Comparison of ENCODE assay signal across 8 cellular contexts in genomic region chr6:2989332-2990178, GRCh38. TPM values are rescaled to one million over a fixed set of nuclear protein-coding genes. Genes with fewer than 3 reads are reported as not detected.
DNase-seq lines count a peak whose midpoint lies in the region; ATAC-seq and TF ChIP-seq lines count a peak whose summit lies in the region.

No MANE protein-coding gene starts in this region.

- ATAC-seq in GM21723 (IDR thresholded peaks at IDR 0.05; ENCODE audit: unreplicated experiment): peak; percentile 70
- peak; percentile 69 to 72 for ATAC-seq in activated T-cell treated with anti-CD3 and anti-CD28 coated beads, Interleukin-2, amount 50 U/mL, for 4 hours
- ATAC-seq in stimulated activated effector memory CD8-positive, alpha-beta T cell treated with anti-CD3 and anti-CD28 coated beads, Interleukin-12 subunit alpha, Interleukin-12 subunit beta, amount 100 ng/mL, for 72 hours: peak; percentile 77

- H3K4me3 ChIP-seq in KMS-11 (IDR thresholded peaks at IDR 0.05; ENCODE audit: insufficient read depth, low read depth, low read length) (no peak overlapping the region), esophagus muscularis mucosa (peak overlapping the region; percentile 76 to 90 (median 86)), muscle layer of duodenum (ENCODE audit: low read depth in 1 of 2, low read length in 2 of 2) (peak overlapping the region; percentile 87 to 97)

- no peaks in the 10 kb centered on the region for H3K36me3 ChIP-seq in KMS-11 (ENCODE audit: insufficient read depth)
- no peaks in the 10 kb centered on the region for H3K36me3 ChIP-seq in esophagus muscularis mucosa
- no peaks in the 10 kb centered on the region for H3K36me3 ChIP-seq in muscle layer of duodenum (ENCODE audit: control insufficient read depth in 1 of 2, insufficient read depth in 2 of 2, low read length in 2 of 2)

- under 1% methylated on average over 21 of the region's 22 CpGs for WGBS in esophagus muscularis mucosa

- no peaks in the 10 kb centered on the region for H3K27me3 Mint-ChIP-seq in activated T-cell treated with anti-CD3 and anti-CD28 coated beads, Interleukin-2, amount 50 U/mL, for 4 hours (ENCODE audit: low read depth)

- TF ChIP-seq CTCF in KMS-11 (conservative IDR thresholded peaks at IDR 0.05; ENCODE audit: low read depth, low read length) (peak; percentile 46; the same call in 1 of the 2 replicates), esophagus muscularis mucosa (IDR thresholded peaks at IDR 0.05) (peak in 1 of 3 experiments; percentile 10)

- TF ChIP-seq EP300 in esophagus muscularis mucosa (IDR thresholded peaks at IDR 0.05): no peak

- intact Hi-C loops in esophagus muscularis mucosa (cut with DNase I): loop anchor here (5.0 kb wide), 1 partner anchor 147 kb away; the partner anchor contains the start of gene SERPINB1

- H3K4me1 Mint-ChIP-seq in activated T-cell treated with anti-CD3 and anti-CD28 coated beads, Interleukin-2, amount 50 U/mL, for 4 hours (ENCODE audit: low read depth): peaks cover 23% of the 10 kb centered on the region
- H3K4me1 Mint-ChIP-seq in stimulated activated effector memory CD8-positive, alpha-beta T cell treated with anti-CD3 and anti-CD28 coated beads, Interleukin-12 subunit alpha, Interleukin-12 subunit beta, amount 100 ng/mL, for 72 hours: peaks cover 24% of the 10 kb centered on the region

- DNase-seq in DMS53 (lab: John Stamatoyannopoulos, UW) (peak; percentile 98), esophagus muscularis mucosa (ENCODE audit: extremely low spot score) (peak; percentile 93)
- DNase-seq in activated T-cell treated with anti-CD3 and anti-CD28 coated beads, Interleukin-2, amount 50 U/mL, for 4 hours: peak; percentile 63
- peak; percentile 49 to 89 for DNase-seq in stimulated activated effector memory CD8-positive, alpha-beta T cell treated with anti-CD3 and anti-CD28 coated beads, Interleukin-12 subunit alpha, Interleukin-12 subunit beta, amount 100 ng/mL, for 72 hours (ENCODE audit: low spot score in 2 of 2)

- no peaks in the 10 kb centered on the region for H3K9me3 Mint-ChIP-seq in activated T-cell treated with anti-CD3 and anti-CD28 coated beads, Interleukin-2, amount 50 U/mL, for 4 hours
- H3K9me3 Mint-ChIP-seq in stimulated activated effector memory CD8-positive, alpha-beta T cell treated with anti-CD3 and anti-CD28 coated beads, Interleukin-12 subunit alpha, Interleukin-12 subunit beta, amount 100 ng/mL, for 72 hours: no peaks in the 10 kb centered on the region

- H2AFZ ChIP-seq in KMS-11 (ENCODE audit: low read depth): peak overlapping the region; percentile 100

- no peaks in the 10 kb centered on the region for H3K36me3 Mint-ChIP-seq in activated T-cell treated with anti-CD3 and anti-CD28 coated beads, Interleukin-2, amount 50 U/mL, for 4 hours (ENCODE audit: insufficient read depth)
- H3K36me3 Mint-ChIP-seq in stimulated activated effector memory CD8-positive, alpha-beta T cell treated with anti-CD3 and anti-CD28 coated beads, Interleukin-12 subunit alpha, Interleukin-12 subunit beta, amount 100 ng/mL, for 72 hours: peaks cover 18% of the 10 kb centered on the region

- H3K4me1 ChIP-seq in KMS-11 (ENCODE audit: low read depth, poor library complexity, severe bottlenecking): peaks cover 18% of the 10 kb centered on the region
- peaks cover 19 to 40% (median 30%) of the 10 kb centered on the region in 4 donors for H3K4me1 ChIP-seq in esophagus muscularis mucosa
- peaks cover 12 to 15% of the 10 kb centered on the region in 2 donors for H3K4me1 ChIP-seq in muscle layer of duodenum (ENCODE audit: control insufficient read depth in 1 of 2, insufficient read depth in 2 of 2, low read length in 2 of 2)

- TF ChIP-seq POLR2A in esophagus muscularis mucosa (IDR thresholded peaks at IDR 0.05; ENCODE audit: low read depth): peak; percentile 2

- H3K79me2 ChIP-seq in KMS-11 (ENCODE audit: insufficient read depth, low read depth): no peaks in the 10 kb centered on the region

- H3K9me3 ChIP-seq in esophagus muscularis mucosa (no peaks in the 10 kb centered on the region), muscle layer of duodenum (ENCODE audit: control insufficient read depth in 1 of 2, low read length in 2 of 2) (no peaks in the 10 kb centered on the region)

- H3K4me2 ChIP-seq in KMS-11: peak overlapping the region; percentile 99

- H3K27me3 ChIP-seq in KMS-11 (ENCODE audit: insufficient read depth, low read depth): no peaks in the 10 kb centered on the region
- no peaks in the 10 kb centered on the region for H3K27me3 ChIP-seq in esophagus muscularis mucosa
- no peaks in the 10 kb centered on the region for H3K27me3 ChIP-seq in muscle layer of duodenum (ENCODE audit: low read depth, low read length)

- H3K27ac Mint-ChIP-seq in stimulated activated effector memory CD8-positive, alpha-beta T cell treated with anti-CD3 and anti-CD28 coated beads, Interleukin-12 subunit alpha, Interleukin-12 subunit beta, amount 100 ng/mL, for 72 hours: peak overlapping the region; percentile 99

- H3K27ac ChIP-seq in KMS-11 (peak overlapping the region; percentile 93), esophagus muscularis mucosa (replicated peaks in 1 of 4) (peak overlapping the region; percentile 91 to 99 (median 94)), muscle layer of duodenum (ENCODE audit: low read length) (peak overlapping the region; percentile 100)

- peak overlapping the region; percentile 94 for H3K4me3 Mint-ChIP-seq in activated T-cell treated with anti-CD3 and anti-CD28 coated beads, Interleukin-2, amount 50 U/mL, for 4 hours
- H3K4me3 Mint-ChIP-seq in stimulated activated effector memory CD8-positive, alpha-beta T cell treated with anti-CD3 and anti-CD28 coated beads, Interleukin-12 subunit alpha, Interleukin-12 subunit beta, amount 100 ng/mL, for 72 hours: peak overlapping the region; percentile 85

- H3K9ac ChIP-seq in KMS-11: peak overlapping the region; percentile 86

- H4K20me1 ChIP-seq in KMS-11 (ENCODE audit: insufficient read depth): no peaks in the 10 kb centered on the region

TF ChIP-seq in PFSK-1, 5 proteins besides CTCF, POLR2A, EP300 and RAD21:
- TF ChIP-seq SIN3A (IDR thresholded peaks at IDR 0.05; ENCODE audit: borderline replicate concordance, insufficient read depth, low read length): peak; percentile 94
- peak in 1 of 2 experiments; percentile 60; a peak in 1 of 4 replicates for TF ChIP-seq REST (IDR thresholded peaks at IDR 0.05; ENCODE audit: insufficient read depth in 1 of 2, low read depth in 2 of 2, low read length in 2 of 2)
- TF ChIP-seq TAF1 (IDR thresholded peaks at IDR 0.05; ENCODE audit: borderline replicate concordance, insufficient read depth, low read length): peak; percentile 93
- no peak for TF ChIP-seq FOXP2 (optimal IDR thresholded peaks at IDR 0.05; ENCODE audit: borderline replicate concordance, extremely low read depth, extremely low read length, insufficient read depth)
- TF ChIP-seq POLR2AphosphoS5 (IDR thresholded peaks at IDR 0.05; ENCODE audit: low read depth, low read length): peak; percentile 89

RNA-seq across cellular contexts. Expression of gene NQO2, which starts 10.1 kb away (rescaled TPM):
- 47.0 TPM for polyA plus RNA-seq in PFSK-1 (2012; ENCODE audit: insufficient read length, low read depth)
- 10 to 100 TPM; 35.5 to 41.8 (median 38.4) TPM for total RNA-seq in activated T-cell treated with anti-CD3 and anti-CD28 coated beads, Interleukin-2, amount 50 U/mL, for 4 hours
- total RNA-seq in esophagus muscularis mucosa: 10 to 100 TPM; 22.9 to 31.3 (median 27.2) TPM

RNA-seq across cellular contexts. Expression of gene SERPINB6, which starts 18.2 kb away (rescaled TPM):
- 81.7 TPM for polyA plus RNA-seq in PFSK-1 (2012; ENCODE audit: insufficient read length, low read depth)
- total RNA-seq in activated T-cell treated with anti-CD3 and anti-CD28 coated beads, Interleukin-2, amount 50 U/mL, for 4 hours: 10 to 100 TPM; 14.9 to 15.9 (median 15.3) TPM
- 100 to 1,000 TPM; 114 to 125 (median 124) TPM for total RNA-seq in esophagus muscularis mucosa

Comparison
In these comparisons a context has a peak if more than half of its experiments do, and no peak if none do; other contexts are left out.
1. RNA of gene SERPINB6, which starts 18.2 kb away (total RNA-seq): 114 to 125 TPM in esophagus muscularis mucosa; 14.9 to 15.9 TPM in activated T-cell treated with anti-CD3 and anti-CD28 coated beads, Interleukin-2, amount 50 U/mL, for 4 hours; every median in the first group is over 4 times any median in the second.
2. Peak in every context shown above with its lines, with median percentiles within 50 percentile points of each other: DNase-seq, ATAC-seq and H3K27ac ChIP-seq.